Comparison of ENCODE assay signal across 12 cellular contexts in genomic region chr22:37060801-37061610, GRCh38. TPM values are rescaled to one million over a fixed set of nuclear protein-coding genes. Genes with fewer than 3 reads are reported as not detected.
DNase-seq lines count a peak whose midpoint lies in the region; ATAC-seq, FAIRE-seq and TF ChIP-seq lines count a peak whose summit lies in the region.
"Had no signal": no experiment of that assay in that cellular context is flagged by ENCODE, and none has a peak within 500 bp of the region (broad histone marks: within the 10 kb centered on the region; RNA-seq: fewer than 3 reads in every experiment).

No MANE protein-coding gene starts in this region.

- no peaks in the 10 kb centered on the region for H3K27me3 ChIP-seq in body of pancreas
- H3K27me3 ChIP-seq in small intestine (ENCODE audit: control insufficient read depth in 2 of 2, insufficient read depth in 2 of 2, low read length in 2 of 2), result no peaks in the 10 kb centered on the region
- H3K27me3 ChIP-seq in gastrocnemius medialis, result no peaks in the 10 kb centered on the region

- H3K36me3 Mint-ChIP-seq in WTC11, result peaks cover 9% of the 10 kb centered on the region
- peaks cover 12% of the 10 kb centered on the region for H3K36me3 Mint-ChIP-seq in central memory CD8-positive, alpha-beta T cell (ENCODE audit: insufficient read depth)

- POLR2A ChIA-PET in WTC11 (lab: Charles Lee), result no interaction called here

- peaks cover 17% of the 10 kb centered on the region for H3K4me1 Mint-ChIP-seq in WTC11
- H3K4me1 Mint-ChIP-seq in central memory CD8-positive, alpha-beta T cell, result peaks cover 17% of the 10 kb centered on the region

- no peak for ATAC-seq in WTC11
- peak; percentile 40 for ATAC-seq in central memory CD8-positive, alpha-beta T cell (replicated peaks; ENCODE audit: extremely low read depth, poor library complexity, severe bottlenecking)
- no peak for ATAC-seq in body of pancreas
- no peak for ATAC-seq in gastrocnemius medialis

- H3K27me3 Mint-ChIP-seq in WTC11 (ENCODE audit: low read depth), result peaks cover 9% of the 10 kb centered on the region
- no peaks in the 10 kb centered on the region for H3K27me3 Mint-ChIP-seq in central memory CD8-positive, alpha-beta T cell

- no peak overlapping the region for H3K27ac Mint-ChIP-seq in WTC11
- peak overlapping the region; percentile 41 for H3K27ac Mint-ChIP-seq in central memory CD8-positive, alpha-beta T cell (ENCODE audit: low read depth)

- CTCF ChIA-PET in WTC11 (lab: Charles Lee), result interaction anchor here (1.0 to 1.4 kb wide), 4 partner anchors 10 to 412 kb away, joined by 3 to 7 read pairs (median 3); partner anchors contain the start of gene KCTD17

- in situ Hi-C loops in gastrocnemius medialis (cut with MboI; ENCODE audit: low sequenced_read_pairs in 4 of 4), result no loop called here

- DNase-seq in stimulated activated naive CD4-positive, alpha-beta T cell treated with Interleukin-2 at 50 U/mL for 16 hours (lab: John Stamatoyannopoulos, UW), result peak; percentile 60
- DNase-seq in stimulated activated naive CD4-positive, alpha-beta T cell (lab: John Stamatoyannopoulos, UW), result no peak
- DNase-seq in WTC11 (ENCODE audit: low spot score), result no peak
- DNase-seq in central memory CD8-positive, alpha-beta T cell (ENCODE audit: low spot score in 2 of 2), result no peak
- DNase-seq in body of pancreas, result no peak
- no peak for DNase-seq in small intestine
- DNase-seq in gastrocnemius medialis, result no peak
- no peak for DNase-seq in SKM-1 (lab: John Stamatoyannopoulos, UW; ENCODE audit: unreplicated experiment)

- no peak overlapping the region for H3K27ac ChIP-seq in body of pancreas
- H3K27ac ChIP-seq in small intestine (ENCODE audit: low read depth in 1 of 2, low read length in 1 of 2), result no peak overlapping the region
- H3K27ac ChIP-seq in gastrocnemius medialis, result no peak overlapping the region
- H3K27ac ChIP-seq: parathyroid adenoma, VCaP had no signal

- TF ChIP-seq POLR2A in body of pancreas (IDR thresholded peaks at IDR 0.05) (no peak), gastrocnemius medialis (IDR thresholded peaks at IDR 0.05) (no peak)

- no peak overlapping the region for H3K4me3 Mint-ChIP-seq in WTC11
- H3K4me3 Mint-ChIP-seq in central memory CD8-positive, alpha-beta T cell, result peak overlapping the region; percentile 20

- H3K9me3 Mint-ChIP-seq in WTC11, result no peaks in the 10 kb centered on the region
- no peaks in the 10 kb centered on the region for H3K9me3 Mint-ChIP-seq in central memory CD8-positive, alpha-beta T cell

- 63 to 76% methylated on average over 19 to 27 of the region's 28 CpGs for WGBS in body of pancreas, 2 donors
- 27 to 62% (median 37%) methylated on average over 25 to 28 of the region's 28 CpGs for WGBS in small intestine, 3 donors

- FAIRE-seq in small intestine (lab: Jason Lieb, UNC), result no peak

- no peak overlapping the region for H3K4me3 ChIP-seq in body of pancreas
- no peak overlapping the region for H3K4me3 ChIP-seq in small intestine (ENCODE audit: low read depth in 1 of 2, low read length in 2 of 2)
- no peak overlapping the region for H3K4me3 ChIP-seq in gastrocnemius medialis

- H3K4me1 ChIP-seq in body of pancreas (no peaks in the 10 kb centered on the region), small intestine (ENCODE audit: control insufficient read depth in 2 of 2, insufficient read depth in 1 of 2, low read depth in 1 of 2, low read length in 1 of 2) (no peaks in the 10 kb centered on the region), gastrocnemius medialis (no peaks in the 10 kb centered on the region)
- H3K4me1 ChIP-seq: parathyroid adenoma had no signal

- no peaks in the 10 kb centered on the region for H3K9me3 ChIP-seq in body of pancreas
- H3K9me3 ChIP-seq in small intestine (ENCODE audit: control insufficient read depth, low read depth), result no peaks in the 10 kb centered on the region
- H3K9me3 ChIP-seq in gastrocnemius medialis, result no peaks in the 10 kb centered on the region

- intact Hi-C loops in body of pancreas (cut with DNase I), result no loop called here
- intact Hi-C loops in gastrocnemius medialis (cut with DNase I; ENCODE audit: low total_unique reads), result no loop called here

- TF ChIP-seq CTCF in WTC11 (IDR thresholded peaks at IDR 0.05), result no peak
- TF ChIP-seq CTCF in body of pancreas (IDR thresholded peaks at IDR 0.05), result no peak
- no peak for TF ChIP-seq CTCF in gastrocnemius medialis (IDR thresholded peaks at IDR 0.05 in 4 of 5, conservative IDR thresholded peaks at IDR 0.05 in 1 of 5)

- H3K36me3 ChIP-seq in body of pancreas (replicated peaks in 1 of 2; ENCODE audit: insufficient read depth in 1 of 2, low read depth in 2 of 2) (no peaks in the 10 kb centered on the region), small intestine (ENCODE audit: control insufficient read depth in 2 of 2, insufficient read depth in 2 of 2, low read length in 2 of 2) (peaks cover 0 to 6% of the 10 kb centered on the region in 2 donors), gastrocnemius medialis (no peaks in the 10 kb centered on the region)

TF ChIP-seq in WTC11, 78 proteins besides CTCF, POLR2A, EP300 and RAD21:
- TF ChIP-seq ZNF263 (CRISPR knock-in tag; IDR thresholded peaks at IDR 0.05; ENCODE audit: low read depth) (peak; percentile 42; the same call in 1 of the 2 replicates), ZBTB21 (CRISPR knock-in tag; IDR thresholded peaks at IDR 0.05; ENCODE audit: borderline replicate concordance) (no peak)

RNA-seq across cellular contexts. Expression of gene KCTD17, which starts 9.5 kb away (rescaled TPM):
- 29.4 to 36.3 TPM (median 31.5 TPM) in 3 replicates for total RNA-seq in WTC11 (2021)
- total RNA-seq in body of pancreas, result 1 to 10 TPM; 3.6 to 8.3 TPM
- 10 to 100 TPM in 1 of 3 donors, 1 to 10 TPM in 2; 3.6 to 18.8 (median 9.7) TPM for polyA plus RNA-seq in small intestine
- total RNA-seq in gastrocnemius medialis, result 1 to 10 TPM; 1.8 to 3.3 (median 2.6) TPM

RNA-seq across cellular contexts. Expression of gene MPST, which starts 41.5 kb away (rescaled TPM):
- total RNA-seq in WTC11 (2021) (86.6 to 101 TPM (median 98.7 TPM) in 3 replicates), body of pancreas (100 to 1,000 TPM; 173 TPM), gastrocnemius medialis (100 to 1,000 TPM; 131 to 161 (median 146) TPM)
- 100 to 1,000 TPM; 213 to 549 (median 397) TPM for polyA plus RNA-seq in small intestine

RNA-seq across cellular contexts. Expression of gene TST, which starts 41.8 kb away (rescaled TPM):
- total RNA-seq in WTC11 (2021), result 24.4 to 33.3 TPM (median 32.8 TPM) in 3 replicates
- 10 to 100 TPM; 73.8 to 91.1 TPM for total RNA-seq in body of pancreas
- polyA plus RNA-seq in small intestine, result 100 to 1,000 TPM; 201 to 526 (median 507) TPM
- total RNA-seq in gastrocnemius medialis, result 10 to 100 TPM; 42.2 to 66.5 (median 51.9) TPM

RNA-seq across cellular contexts. Expression of gene TMPRSS6, which starts 48.5 kb away (rescaled TPM):
- total RNA-seq in WTC11 (2021), result 0.11 to 0.14 TPM in 2 of 3 replicates, not detected in the other
- total RNA-seq in body of pancreas, result under 1 TPM; 0.33 to 0.52 TPM
- polyA plus RNA-seq in small intestine, result 1 to 10 TPM in 1 of 3 donors, under 1 TPM in 2; 0.40 to 2.2 (median 0.45) TPM
- total RNA-seq in gastrocnemius medialis, result under 1 TPM in 2 of 4 donors, not detected in 2; 0.10 to 0.18 TPM
- total RNA-seq: mesenteric fat pad had no signal
- polyA plus RNA-seq: BJ had no signal
